ENCODE assay signal across 1 cellular context in the genomic region with DNA sequence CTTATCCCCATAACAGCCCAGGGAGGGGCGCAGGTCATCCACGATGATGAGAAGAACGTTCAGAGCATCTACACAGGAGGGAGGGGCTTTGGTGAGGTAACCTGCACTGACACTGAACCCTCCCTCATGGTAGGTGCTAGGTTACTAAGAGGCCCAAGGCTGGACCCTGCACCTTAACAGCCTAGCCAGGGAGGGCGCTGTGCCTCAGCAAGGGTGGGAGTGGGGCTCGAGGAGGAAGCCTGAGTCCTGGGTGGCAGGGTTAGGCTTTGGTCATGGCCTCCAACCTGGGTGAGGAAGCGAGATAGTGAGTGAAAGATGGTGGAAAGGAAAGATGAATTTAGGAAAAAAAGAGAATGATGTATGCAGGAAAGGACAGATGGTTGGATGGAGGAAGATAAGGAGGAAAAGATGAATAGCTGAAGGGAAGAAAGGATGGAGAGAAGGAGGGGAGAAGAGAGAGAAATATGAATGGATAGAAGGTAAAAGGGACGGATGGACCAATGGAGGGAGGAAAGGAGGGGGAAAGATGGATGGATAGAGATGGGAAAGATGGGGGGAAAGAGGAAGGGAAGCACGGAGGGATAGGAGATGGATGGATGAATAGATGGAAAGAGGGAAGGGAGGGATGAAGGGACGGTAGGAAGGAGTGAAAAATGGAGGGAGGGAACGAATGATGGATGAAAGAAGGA.
TF ChIP-seq lines count a peak whose summit lies in the region.

No MANE protein-coding gene starts in this region.

TF ChIP-seq in GM12878, 131 proteins besides CTCF, POLR2A, EP300 and RAD21 (continues in another document):
- TF ChIP-seq, protein P1, sequence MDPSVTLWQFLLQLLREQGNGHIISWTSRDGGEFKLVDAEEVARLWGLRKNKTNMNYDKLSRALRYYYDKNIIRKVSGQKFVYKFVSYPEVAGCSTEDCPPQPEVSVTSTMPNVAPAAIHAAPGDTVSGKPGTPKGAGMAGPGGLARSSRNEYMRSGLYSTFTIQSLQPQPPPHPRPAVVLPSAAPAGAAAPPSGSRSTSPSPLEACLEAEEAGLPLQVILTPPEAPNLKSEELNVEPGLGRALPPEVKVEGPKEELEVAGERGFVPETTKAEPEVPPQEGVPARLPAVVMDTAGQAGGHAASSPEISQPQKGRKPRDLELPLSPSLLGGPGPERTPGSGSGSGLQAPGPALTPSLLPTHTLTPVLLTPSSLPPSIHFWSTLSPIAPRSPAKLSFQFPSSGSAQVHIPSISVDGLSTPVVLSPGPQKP (IDR thresholded peaks at IDR 0.05; ENCODE audit: low read depth, low read length): no peak
- TF ChIP-seq SREBF2 (IDR thresholded peaks at IDR 0.05; ENCODE audit: low read length) (no peak), CHD1 (IDR thresholded peaks at IDR 0.05; ENCODE audit: low read depth, low read length) (no peak), ZNF217 (IDR thresholded peaks at IDR 0.05) (no peak), TCF12 (IDR thresholded peaks at IDR 0.05; ENCODE audit: low read depth, low read length) (no peak), RELA (IDR thresholded peaks at IDR 0.05; ENCODE audit: borderline replicate concordance, partially characterized antibody) (no peak), ETV6 (conservative IDR thresholded peaks at IDR 0.05 in 1 of 2, IDR thresholded peaks at IDR 0.05 in 1 of 2; ENCODE audit: borderline replicate concordance in 1 of 2, low read depth in 1 of 2) (no peak), IKZF1 (conservative IDR thresholded peaks at IDR 0.05) (no peak), YY1 (IDR thresholded peaks at IDR 0.05; ENCODE audit: low read depth, low read length) (0 out of 2 replicates have a peak, but pooled peaks have one; percentile 50), ZZZ3 (IDR thresholded peaks at IDR 0.05; ENCODE audit: control insufficient read depth, insufficient read length, low read depth) (no peak), SIN3A (IDR thresholded peaks at IDR 0.05; ENCODE audit: low read depth, low read length) (no peak), SMAD5 (IDR thresholded peaks at IDR 0.05; ENCODE audit: low read depth) (no peak), HDGF (IDR thresholded peaks at IDR 0.05) (peak; percentile 86; the same call in 1 of the 2 replicates), TCF7 (IDR thresholded peaks at IDR 0.05; ENCODE audit: borderline replicate concordance) (no peak), MEF2A (IDR thresholded peaks at IDR 0.05; ENCODE audit: insufficient read depth, low read depth, low read length) (no peak), CHD2 (IDR thresholded peaks at IDR 0.05; ENCODE audit: borderline replicate concordance, low read depth, low read length) (no peak), IKZF2 (IDR thresholded peaks at IDR 0.05) (no peak), ASH2L (IDR thresholded peaks at IDR 0.05; ENCODE audit: borderline replicate concordance, low read depth) (no peak), PAX5 (IDR thresholded peaks at IDR 0.05; ENCODE audit: borderline replicate concordance, low read depth, low read length) (no peak), ZNF384 (IDR thresholded peaks at IDR 0.05; ENCODE audit: borderline replicate concordance, low read depth, low read length) (no peak), SMARCA5 (IDR thresholded peaks at IDR 0.05) (peak; percentile 76; the same call in 1 of the 2 replicates), MTA3 (IDR thresholded peaks at IDR 0.05; ENCODE audit: borderline replicate concordance, low read length) (no peak), BCL11A (IDR thresholded peaks at IDR 0.05; ENCODE audit: low read depth, low read length) (no peak), NBN (IDR thresholded peaks at IDR 0.05) (peak; percentile 87)
- TF ChIP-seq, protein P2, sequence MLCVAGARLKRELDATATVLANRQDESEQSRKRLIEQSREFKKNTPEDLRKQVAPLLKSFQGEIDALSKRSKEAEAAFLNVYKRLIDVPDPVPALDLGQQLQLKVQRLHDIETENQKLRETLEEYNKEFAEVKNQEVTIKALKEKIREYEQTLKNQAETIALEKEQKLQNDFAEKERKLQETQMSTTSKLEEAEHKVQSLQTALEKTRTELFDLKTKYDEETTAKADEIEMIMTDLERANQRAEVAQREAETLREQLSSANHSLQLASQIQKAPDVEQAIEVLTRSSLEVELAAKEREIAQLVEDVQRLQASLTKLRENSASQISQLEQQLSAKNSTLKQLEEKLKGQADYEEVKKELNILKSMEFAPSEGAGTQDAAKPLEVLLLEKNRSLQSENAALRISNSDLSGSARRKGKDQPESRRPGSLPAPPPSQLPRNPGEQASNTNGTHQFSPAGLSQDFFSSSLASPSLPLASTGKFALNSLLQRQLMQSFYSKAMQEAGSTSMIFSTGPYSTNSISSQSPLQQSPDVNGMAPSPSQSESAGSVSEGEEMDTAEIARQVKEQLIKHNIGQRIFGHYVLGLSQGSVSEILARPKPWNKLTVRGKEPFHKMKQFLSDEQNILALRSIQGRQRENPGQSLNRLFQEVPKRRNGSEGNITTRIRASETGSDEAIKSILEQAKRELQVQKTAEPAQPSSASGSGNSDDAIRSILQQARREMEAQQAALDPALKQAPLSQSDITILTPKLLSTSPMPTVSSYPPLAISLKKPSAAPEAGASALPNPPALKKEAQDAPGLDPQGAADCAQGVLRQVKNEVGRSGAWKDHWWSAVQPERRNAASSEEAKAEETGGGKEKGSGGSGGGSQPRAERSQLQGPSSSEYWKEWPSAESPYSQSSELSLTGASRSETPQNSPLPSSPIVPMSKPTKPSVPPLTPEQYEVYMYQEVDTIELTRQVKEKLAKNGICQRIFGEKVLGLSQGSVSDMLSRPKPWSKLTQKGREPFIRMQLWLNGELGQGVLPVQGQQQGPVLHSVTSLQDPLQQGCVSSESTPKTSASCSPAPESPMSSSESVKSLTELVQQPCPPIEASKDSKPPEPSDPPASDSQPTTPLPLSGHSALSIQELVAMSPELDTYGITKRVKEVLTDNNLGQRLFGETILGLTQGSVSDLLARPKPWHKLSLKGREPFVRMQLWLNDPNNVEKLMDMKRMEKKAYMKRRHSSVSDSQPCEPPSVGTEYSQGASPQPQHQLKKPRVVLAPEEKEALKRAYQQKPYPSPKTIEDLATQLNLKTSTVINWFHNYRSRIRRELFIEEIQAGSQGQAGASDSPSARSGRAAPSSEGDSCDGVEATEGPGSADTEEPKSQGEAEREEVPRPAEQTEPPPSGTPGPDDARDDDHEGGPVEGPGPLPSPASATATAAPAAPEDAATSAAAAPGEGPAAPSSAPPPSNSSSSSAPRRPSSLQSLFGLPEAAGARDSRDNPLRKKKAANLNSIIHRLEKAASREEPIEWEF (IDR thresholded peaks at IDR 0.05; ENCODE audit: insufficient replicate concordance, low read depth, low read length): no peak
- TF ChIP-seq, protein P3, sequence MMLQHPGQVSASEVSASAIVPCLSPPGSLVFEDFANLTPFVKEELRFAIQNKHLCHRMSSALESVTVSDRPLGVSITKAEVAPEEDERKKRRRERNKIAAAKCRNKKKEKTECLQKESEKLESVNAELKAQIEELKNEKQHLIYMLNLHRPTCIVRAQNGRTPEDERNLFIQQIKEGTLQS (IDR thresholded peaks at IDR 0.05; ENCODE audit: borderline replicate concordance, extremely low read depth, low read depth, low read length): no peak
- TF ChIP-seq, protein P4, sequence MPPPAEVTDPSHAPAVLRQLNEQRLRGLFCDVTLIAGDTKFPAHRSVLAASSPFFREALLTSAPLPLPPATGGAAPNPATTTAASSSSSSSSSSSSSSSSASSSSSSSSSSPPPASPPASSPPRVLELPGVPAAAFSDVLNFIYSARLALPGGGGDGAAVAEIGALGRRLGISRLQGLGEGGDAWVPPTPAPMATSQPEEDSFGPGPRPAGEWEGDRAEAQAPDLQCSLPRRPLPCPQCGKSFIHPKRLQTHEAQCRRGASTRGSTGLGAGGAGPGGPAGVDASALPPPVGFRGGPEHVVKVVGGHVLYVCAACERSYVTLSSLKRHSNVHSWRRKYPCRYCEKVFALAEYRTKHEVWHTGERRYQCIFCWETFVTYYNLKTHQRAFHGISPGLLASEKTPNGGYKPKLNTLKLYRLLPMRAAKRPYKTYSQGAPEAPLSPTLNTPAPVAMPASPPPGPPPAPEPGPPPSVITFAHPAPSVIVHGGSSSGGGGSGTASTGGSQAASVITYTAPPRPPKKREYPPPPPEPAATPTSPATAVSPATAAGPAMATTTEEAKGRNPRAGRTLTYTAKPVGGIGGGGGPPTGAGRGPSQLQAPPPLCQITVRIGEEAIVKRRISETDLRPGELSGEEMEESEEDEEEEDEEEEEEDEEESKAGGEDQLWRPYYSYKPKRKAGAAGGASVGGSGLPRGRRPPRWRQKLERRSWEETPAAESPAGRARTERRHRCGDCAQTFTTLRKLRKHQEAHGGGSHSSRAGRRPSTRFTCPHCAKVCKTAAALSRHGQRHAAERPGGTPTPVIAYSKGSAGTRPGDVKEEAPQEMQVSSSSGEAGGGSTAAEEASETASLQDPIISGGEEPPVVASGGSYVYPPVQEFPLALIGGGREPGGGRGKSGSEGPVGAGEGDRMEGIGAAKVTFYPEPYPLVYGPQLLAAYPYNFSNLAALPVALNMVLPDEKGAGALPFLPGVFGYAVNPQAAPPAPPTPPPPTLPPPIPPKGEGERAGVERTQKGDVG (CRISPR knock-in tag; IDR thresholded peaks at IDR 0.05): no peak
- TF ChIP-seq, protein P5, sequence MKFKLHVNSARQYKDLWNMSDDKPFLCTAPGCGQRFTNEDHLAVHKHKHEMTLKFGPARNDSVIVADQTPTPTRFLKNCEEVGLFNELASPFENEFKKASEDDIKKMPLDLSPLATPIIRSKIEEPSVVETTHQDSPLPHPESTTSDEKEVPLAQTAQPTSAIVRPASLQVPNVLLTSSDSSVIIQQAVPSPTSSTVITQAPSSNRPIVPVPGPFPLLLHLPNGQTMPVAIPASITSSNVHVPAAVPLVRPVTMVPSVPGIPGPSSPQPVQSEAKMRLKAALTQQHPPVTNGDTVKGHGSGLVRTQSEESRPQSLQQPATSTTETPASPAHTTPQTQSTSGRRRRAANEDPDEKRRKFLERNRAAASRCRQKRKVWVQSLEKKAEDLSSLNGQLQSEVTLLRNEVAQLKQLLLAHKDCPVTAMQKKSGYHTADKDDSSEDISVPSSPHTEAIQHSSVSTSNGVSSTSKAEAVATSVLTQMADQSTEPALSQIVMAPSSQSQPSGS (IDR thresholded peaks at IDR 0.05; ENCODE audit: low read length): no peak
- TF ChIP-seq, protein P6, sequence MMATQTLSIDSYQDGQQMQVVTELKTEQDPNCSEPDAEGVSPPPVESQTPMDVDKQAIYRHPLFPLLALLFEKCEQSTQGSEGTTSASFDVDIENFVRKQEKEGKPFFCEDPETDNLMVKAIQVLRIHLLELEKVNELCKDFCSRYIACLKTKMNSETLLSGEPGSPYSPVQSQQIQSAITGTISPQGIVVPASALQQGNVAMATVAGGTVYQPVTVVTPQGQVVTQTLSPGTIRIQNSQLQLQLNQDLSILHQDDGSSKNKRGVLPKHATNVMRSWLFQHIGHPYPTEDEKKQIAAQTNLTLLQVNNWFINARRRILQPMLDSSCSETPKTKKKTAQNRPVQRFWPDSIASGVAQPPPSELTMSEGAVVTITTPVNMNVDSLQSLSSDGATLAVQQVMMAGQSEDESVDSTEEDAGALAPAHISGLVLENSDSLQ (IDR thresholded peaks at IDR 0.05): peak; percentile 24; the same call in 1 of the 2 replicates
- TF ChIP-seq, protein P7, sequence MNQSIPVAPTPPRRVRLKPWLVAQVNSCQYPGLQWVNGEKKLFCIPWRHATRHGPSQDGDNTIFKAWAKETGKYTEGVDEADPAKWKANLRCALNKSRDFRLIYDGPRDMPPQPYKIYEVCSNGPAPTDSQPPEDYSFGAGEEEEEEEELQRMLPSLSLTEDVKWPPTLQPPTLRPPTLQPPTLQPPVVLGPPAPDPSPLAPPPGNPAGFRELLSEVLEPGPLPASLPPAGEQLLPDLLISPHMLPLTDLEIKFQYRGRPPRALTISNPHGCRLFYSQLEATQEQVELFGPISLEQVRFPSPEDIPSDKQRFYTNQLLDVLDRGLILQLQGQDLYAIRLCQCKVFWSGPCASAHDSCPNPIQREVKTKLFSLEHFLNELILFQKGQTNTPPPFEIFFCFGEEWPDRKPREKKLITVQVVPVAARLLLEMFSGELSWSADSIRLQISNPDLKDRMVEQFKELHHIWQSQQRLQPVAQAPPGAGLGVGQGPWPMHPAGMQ (IDR thresholded peaks at IDR 0.05; ENCODE audit: borderline replicate concordance): no peak
- TF ChIP-seq, protein P8, sequence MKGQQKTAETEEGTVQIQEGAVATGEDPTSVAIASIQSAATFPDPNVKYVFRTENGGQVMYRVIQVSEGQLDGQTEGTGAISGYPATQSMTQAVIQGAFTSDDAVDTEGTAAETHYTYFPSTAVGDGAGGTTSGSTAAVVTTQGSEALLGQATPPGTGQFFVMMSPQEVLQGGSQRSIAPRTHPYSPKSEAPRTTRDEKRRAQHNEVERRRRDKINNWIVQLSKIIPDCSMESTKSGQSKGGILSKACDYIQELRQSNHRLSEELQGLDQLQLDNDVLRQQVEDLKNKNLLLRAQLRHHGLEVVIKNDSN (IDR thresholded peaks at IDR 0.05; ENCODE audit: borderline replicate concordance, extremely low read length, insufficient read depth, low read depth, low read length): no peak
- TF ChIP-seq, protein P9, sequence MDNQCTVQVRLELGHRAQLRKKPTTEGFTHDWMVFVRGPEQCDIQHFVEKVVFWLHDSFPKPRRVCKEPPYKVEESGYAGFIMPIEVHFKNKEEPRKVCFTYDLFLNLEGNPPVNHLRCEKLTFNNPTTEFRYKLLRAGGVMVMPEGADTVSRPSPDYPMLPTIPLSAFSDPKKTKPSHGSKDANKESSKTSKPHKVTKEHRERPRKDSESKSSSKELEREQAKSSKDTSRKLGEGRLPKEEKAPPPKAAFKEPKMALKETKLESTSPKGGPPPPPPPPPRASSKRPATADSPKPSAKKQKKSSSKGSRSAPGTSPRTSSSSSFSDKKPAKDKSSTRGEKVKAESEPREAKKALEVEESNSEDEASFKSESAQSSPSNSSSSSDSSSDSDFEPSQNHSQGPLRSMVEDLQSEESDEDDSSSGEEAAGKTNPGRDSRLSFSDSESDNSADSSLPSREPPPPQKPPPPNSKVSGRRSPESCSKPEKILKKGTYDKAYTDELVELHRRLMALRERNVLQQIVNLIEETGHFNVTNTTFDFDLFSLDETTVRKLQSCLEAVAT (IDR thresholded peaks at IDR 0.05): peak; percentile 81; the same call in 1 of the 2 replicates
- TF ChIP-seq, protein P10, sequence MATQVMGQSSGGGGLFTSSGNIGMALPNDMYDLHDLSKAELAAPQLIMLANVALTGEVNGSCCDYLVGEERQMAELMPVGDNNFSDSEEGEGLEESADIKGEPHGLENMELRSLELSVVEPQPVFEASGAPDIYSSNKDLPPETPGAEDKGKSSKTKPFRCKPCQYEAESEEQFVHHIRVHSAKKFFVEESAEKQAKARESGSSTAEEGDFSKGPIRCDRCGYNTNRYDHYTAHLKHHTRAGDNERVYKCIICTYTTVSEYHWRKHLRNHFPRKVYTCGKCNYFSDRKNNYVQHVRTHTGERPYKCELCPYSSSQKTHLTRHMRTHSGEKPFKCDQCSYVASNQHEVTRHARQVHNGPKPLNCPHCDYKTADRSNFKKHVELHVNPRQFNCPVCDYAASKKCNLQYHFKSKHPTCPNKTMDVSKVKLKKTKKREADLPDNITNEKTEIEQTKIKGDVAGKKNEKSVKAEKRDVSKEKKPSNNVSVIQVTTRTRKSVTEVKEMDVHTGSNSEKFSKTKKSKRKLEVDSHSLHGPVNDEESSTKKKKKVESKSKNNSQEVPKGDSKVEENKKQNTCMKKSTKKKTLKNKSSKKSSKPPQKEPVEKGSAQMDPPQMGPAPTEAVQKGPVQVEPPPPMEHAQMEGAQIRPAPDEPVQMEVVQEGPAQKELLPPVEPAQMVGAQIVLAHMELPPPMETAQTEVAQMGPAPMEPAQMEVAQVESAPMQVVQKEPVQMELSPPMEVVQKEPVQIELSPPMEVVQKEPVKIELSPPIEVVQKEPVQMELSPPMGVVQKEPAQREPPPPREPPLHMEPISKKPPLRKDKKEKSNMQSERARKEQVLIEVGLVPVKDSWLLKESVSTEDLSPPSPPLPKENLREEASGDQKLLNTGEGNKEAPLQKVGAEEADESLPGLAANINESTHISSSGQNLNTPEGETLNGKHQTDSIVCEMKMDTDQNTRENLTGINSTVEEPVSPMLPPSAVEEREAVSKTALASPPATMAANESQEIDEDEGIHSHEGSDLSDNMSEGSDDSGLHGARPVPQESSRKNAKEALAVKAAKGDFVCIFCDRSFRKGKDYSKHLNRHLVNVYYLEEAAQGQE (IDR thresholded peaks at IDR 0.05; ENCODE audit: low read depth, low read length): no peak
